8 cellular contexts compared by ENCODE assay signal in genomic region chr10:8053446-8054242, GRCh38. TPM values are rescaled to one million over a fixed set of nuclear protein-coding genes. Genes with fewer than 3 reads are reported as not detected.
A peak's percentile ranks its signal among the peaks of the same experiment; 100 is the strongest.
DNase-seq lines count a peak whose midpoint lies in the region; ATAC-seq and TF ChIP-seq lines count a peak whose summit lies in the region.

No MANE protein-coding gene starts in this region.

- peaks cover 45% of the 10 kb centered on the region for H3K27me3 ChIP-seq in smooth muscle cell (ENCODE audit: low read depth)

- peak overlapping the region; percentile 42 for H3K4me3 ChIP-seq in astrocyte of the spinal cord (ENCODE audit: low read depth, low read length)
- H3K4me3 ChIP-seq in iPS-18c (ENCODE audit: insufficient read depth, low read depth, low read length) = peak overlapping the region; percentile 60
- peak overlapping the region; percentile 64 for H3K4me3 ChIP-seq in smooth muscle cell

- peaks cover 26% of the 10 kb centered on the region for H3K79me2 ChIP-seq in smooth muscle cell (ENCODE audit: low read depth)

- H3K4me2 ChIP-seq in smooth muscle cell = peak overlapping the region; percentile 88

- in situ Hi-C loops in KBM-7 (cut with MboI; ENCODE audit: low pct_unique_long_range_greater_than_20kb, low sequenced_read_pairs) = no loop called here
- in situ Hi-C loops in astrocyte of the spinal cord (cut with HindIII; ENCODE audit: low sequenced_read_pairs) = no loop called here

- peak overlapping the region; percentile 60 for H3K9ac ChIP-seq in smooth muscle cell (ENCODE audit: low read depth)

- ATAC-seq in GM21786 (IDR thresholded peaks at IDR 0.05; ENCODE audit: unreplicated experiment) = peak; percentile 47

- TF ChIP-seq CTCF in astrocyte of the spinal cord (IDR thresholded peaks at IDR 0.05; ENCODE audit: low read depth, low read length) = peak; percentile 82
- peak; percentile 68 for TF ChIP-seq CTCF in smooth muscle cell (IDR thresholded peaks at IDR 0.05; ENCODE audit: borderline replicate concordance, insufficient read depth, poor library complexity, severe bottlenecking)

- peak overlapping the region; percentile 53 for H3K27ac ChIP-seq in smooth muscle cell (ENCODE audit: low read depth)

- no peaks in the 10 kb centered on the region for H3K36me3 ChIP-seq in smooth muscle cell (ENCODE audit: low read depth)

- peak; percentile 54 for DNase-seq in GDM1 (lab: John Stamatoyannopoulos, UW)
- DNase-seq in KBM-7 = peak; percentile 82
- DNase-seq in T1000 (lab: John Stamatoyannopoulos, UW) = peak; percentile 81
- DNase-seq in astrocyte of the spinal cord (ENCODE audit: low read depth, low spot score) = peak; percentile 67
- peak; percentile 77 for DNase-seq in smooth muscle cell (lab: John Stamatoyannopoulos, UW; ENCODE audit: unreplicated experiment)
- no peak for DNase-seq in middle frontal gyrus (ENCODE audit: extremely low spot score, low spot score)

- H2AFZ ChIP-seq in smooth muscle cell (ENCODE audit: low read depth) = peak overlapping the region; percentile 83

- H3K9me3 ChIP-seq in iPS-18c (ENCODE audit: control insufficient read depth, insufficient read depth, low read length) (no peaks in the 10 kb centered on the region), smooth muscle cell (replicated peaks; ENCODE audit: low read depth) (no peaks in the 10 kb centered on the region)

- H3K4me1 ChIP-seq in smooth muscle cell (ENCODE audit: low read depth) = peaks cover 34% of the 10 kb centered on the region

- H4K20me1 ChIP-seq in smooth muscle cell (ENCODE audit: low read depth) = peaks cover 7% of the 10 kb centered on the region

- H3F3A ChIP-seq in smooth muscle cell (ENCODE audit: low read depth) = peaks cover 7% of the 10 kb centered on the region

- WGBS in smooth muscle cell (ENCODE audit: low lambda C conversion rate) = under 1% methylated on average over 58 of the region's 60 CpGs

RNA-seq across cellular contexts. Expression of gene GATA3, which starts 0.8 kb away (rescaled TPM):
- total RNA-seq in smooth muscle cell = 2.3 and 5.2 TPM in 2 replicates
- 6.9 and 22.6 TPM in 2 replicates for polyA plus RNA-seq in smooth muscle cell
